In genomic region chr5:53739111-53739510, GRCh38 we compare ENCODE assay signal across 22 cellular contexts.
"Had no signal": no experiment of that assay in that cellular context is flagged by ENCODE, and none has a peak within 500 bp of the region (broad histone marks: within the 10 kb centered on the region; RNA-seq: fewer than 3 reads in every experiment).

No MANE protein-coding gene starts in this region.

- H3K4me1 Mint-ChIP-seq: naive thymus-derived CD4-positive, alpha-beta T cell; nephron progenitor cell had no signal

- ATAC-seq: left colon; left ventricle myocardium superior; naive thymus-derived CD4-positive, alpha-beta T cell had no signal

- H3K79me2 ChIP-seq: hepatocyte had no signal

- H2AFZ ChIP-seq: hepatocyte had no signal

- H3K27me3 ChIP-seq: dorsolateral prefrontal cortex, hepatocyte, ovary, right atrium auricular region, stomach had no signal

- H3K27ac Mint-ChIP-seq: naive thymus-derived CD4-positive, alpha-beta T cell; nephron progenitor cell had no signal

- H3K4me2 ChIP-seq: hepatocyte had no signal

- H3K9me3 ChIP-seq: ovary, stomach, thoracic aorta had no signal

- FAIRE-seq: endometrium, small intestine had no signal

- H3K4me3 ChIP-seq: dorsolateral prefrontal cortex, hepatocyte, lung, ovary, right atrium auricular region, stomach, thoracic aorta had no signal

- H3K4me3 Mint-ChIP-seq: naive thymus-derived CD4-positive, alpha-beta T cell; nephron progenitor cell had no signal

- H3K36me3 ChIP-seq: ovary, right atrium auricular region, stomach, thoracic aorta had no signal

- DNase-seq: cortex of kidney; dorsolateral prefrontal cortex; effector CD8-positive, alpha-beta T cell; foreskin melanocyte; head of caudate nucleus; left colon; left ventricle myocardium superior; naive thymus-derived CD4-positive, alpha-beta T cell; nephron progenitor cell; ovary; small intestine; stimulated activated CD4-positive, alpha-beta T cell treated with anti-CD3 and anti-CD28 coated beads, Interleukin-12 subunit alpha, Interleukin-12 subunit beta, amount 100 ng/mL, for 4 hours; stimulated activated naive CD4-positive, alpha-beta T cell; stomach; substantia nigra; trophoblast cell had no signal

- H3K27ac ChIP-seq: dorsolateral prefrontal cortex, epithelial cell of prostate, hepatocyte, ovary, right atrium auricular region, stomach, thoracic aorta had no signal

- H3K4me1 ChIP-seq: right atrium auricular region, stomach had no signal
